Comparison of ENCODE assay signal across 12 cellular contexts in the genomic region with DNA sequence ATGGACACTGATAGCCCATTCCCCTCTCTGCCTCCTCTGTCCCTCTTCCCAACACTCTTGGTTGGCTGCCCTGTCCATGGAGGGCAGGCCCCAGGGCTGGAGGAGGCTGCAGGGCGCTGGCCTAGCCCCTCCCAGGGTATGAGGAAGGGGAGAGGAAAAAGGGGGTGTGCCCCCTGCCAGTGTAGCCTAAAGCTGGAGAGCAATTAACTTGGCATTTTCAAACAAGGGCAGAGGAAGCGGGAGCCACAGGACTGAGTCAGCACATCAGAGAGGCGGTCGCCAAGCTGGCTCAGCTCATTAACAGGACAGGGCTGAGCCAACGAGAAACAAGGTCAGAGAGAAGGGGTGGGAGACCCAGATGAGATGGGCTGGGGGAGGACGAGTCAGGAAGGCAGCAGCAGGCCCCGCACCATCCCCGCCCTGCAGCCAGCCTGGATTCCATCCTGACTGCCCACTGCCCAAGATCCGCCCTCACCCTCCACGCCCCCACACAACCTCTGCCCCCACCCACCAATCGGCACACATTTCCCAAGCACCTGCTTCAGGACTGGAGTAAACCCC.
DNase-seq lines count a peak whose midpoint lies in the region; ATAC-seq and TF ChIP-seq lines count a peak whose summit lies in the region.
"Had no signal": no experiment of that assay in that cellular context is flagged by ENCODE, and none has a peak within 500 bp of the region (broad histone marks: within the 10 kb centered on the region; RNA-seq: fewer than 3 reads in every experiment).

No MANE protein-coding gene starts in this region.

- peak; percentile 32 for DNase-seq in natural killer cell treated with Interleukin-12 subunit alpha and Interleukin-12 subunit beta and Interleukin-15 and Interleukin-18, amount 100 ng/mL, for 72 hours (ENCODE audit: low spot score)
- DNase-seq in natural killer cell = no peak
- DNase-seq in activated CD8-positive, alpha-beta memory T cell treated with anti-CD3 and anti-CD28 coated beads, Interleukin-2, amount 50 U/mL, for 48 hours = peak; percentile 35
- peak; percentile 8 for DNase-seq in iris pigment epithelial cell (ENCODE audit: low read depth)
- no peak for DNase-seq in SHP77 treated with DMSO at 0.1 percent for 48 hours (lab: John Stamatoyannopoulos, UW)
- no peak for DNase-seq in left lung
- DNase-seq in activated CD4-positive, CD25-positive, alpha-beta regulatory T cell (lab: John Stamatoyannopoulos, UW) = no peak
- DNase-seq: AML-193; central memory CD4-positive, alpha-beta T cell; NCI-H146 had no signal

- TF ChIP-seq CTCF in natural killer cell (IDR thresholded peaks at IDR 0.05) (no peak), left lung (IDR thresholded peaks at IDR 0.05) (no peak)

- H3K36me3 Mint-ChIP-seq in natural killer cell treated with Interleukin-12 subunit alpha and Interleukin-12 subunit beta and Interleukin-15 and Interleukin-18, amount 100 ng/mL, for 72 hours = no peaks in the 10 kb centered on the region
- H3K36me3 Mint-ChIP-seq in natural killer cell = no peaks in the 10 kb centered on the region

- no peaks in the 10 kb centered on the region for H3K36me3 ChIP-seq in left lung

- no peak overlapping the region for H3K27ac ChIP-seq in left lung

- intact Hi-C loops in natural killer cell (cut with micrococcal nuclease) (loop anchor here (10.0 kb wide), 1 partner anchor 1952 kb away; no protein-coding TSS in a partner anchor), left lung (cut with DNase I) (no loop called here)

- no peak overlapping the region for H3K4me3 Mint-ChIP-seq in natural killer cell treated with Interleukin-12 subunit alpha and Interleukin-12 subunit beta and Interleukin-15 and Interleukin-18, amount 100 ng/mL, for 72 hours
- H3K4me3 Mint-ChIP-seq in natural killer cell = no peak overlapping the region

- no peak overlapping the region for H3K4me3 ChIP-seq in left lung

- H3K27me3 Mint-ChIP-seq in natural killer cell treated with Interleukin-12 subunit alpha and Interleukin-12 subunit beta and Interleukin-15 and Interleukin-18, amount 100 ng/mL, for 72 hours = peaks cover 4 to 15% of the 10 kb centered on the region in 2 donors
- H3K27me3 Mint-ChIP-seq in natural killer cell (ENCODE audit: low read depth in 2 of 2) = peaks cover 0 to 6% of the 10 kb centered on the region in 2 donors

- no peaks in the 10 kb centered on the region for H3K9me3 Mint-ChIP-seq in natural killer cell treated with Interleukin-12 subunit alpha and Interleukin-12 subunit beta and Interleukin-15 and Interleukin-18, amount 100 ng/mL, for 72 hours
- H3K9me3 Mint-ChIP-seq in natural killer cell = no peaks in the 10 kb centered on the region
- H3K9me3 Mint-ChIP-seq: activated T-helper 2 cell treated with anti-CD3 and anti-CD28 coated beads, Interferon-gamma antibody, Interleukin-2, Interleukin-4, amounts not matched to agents 10 μg/mL and 5 μg/mL and 100 μg/mL, durations not matched to agents 14 hours and 24 hours and 36 hours had no signal

- H3K27me3 ChIP-seq in left lung = peaks cover 0 to 42% of the 10 kb centered on the region in 2 donors

- no peak for ATAC-seq in natural killer cell treated with Interleukin-12 subunit alpha and Interleukin-12 subunit beta and Interleukin-15 and Interleukin-18, amount 100 ng/mL, for 72 hours
- ATAC-seq in natural killer cell (no peak), GM18519 (IDR thresholded peaks at IDR 0.05; ENCODE audit: low FRiP score, unreplicated experiment) (no peak), left lung (no peak)

- H3K27ac Mint-ChIP-seq in natural killer cell treated with Interleukin-12 subunit alpha and Interleukin-12 subunit beta and Interleukin-15 and Interleukin-18, amount 100 ng/mL, for 72 hours = no peak overlapping the region
- H3K27ac Mint-ChIP-seq in natural killer cell = no peak overlapping the region
- H3K27ac Mint-ChIP-seq: activated T-helper 2 cell treated with anti-CD3 and anti-CD28 coated beads, Interferon-gamma antibody, Interleukin-2, Interleukin-4, amounts not matched to agents 10 μg/mL and 5 μg/mL and 100 μg/mL, durations not matched to agents 14 hours and 24 hours and 36 hours had no signal

- peaks cover 0 to 5% of the 10 kb centered on the region in 2 donors for H3K4me1 Mint-ChIP-seq in natural killer cell treated with Interleukin-12 subunit alpha and Interleukin-12 subunit beta and Interleukin-15 and Interleukin-18, amount 100 ng/mL, for 72 hours (ENCODE audit: low read depth in 2 of 2)
- H3K4me1 Mint-ChIP-seq in natural killer cell = peaks cover 0 to 5% of the 10 kb centered on the region in 2 donors

- no peaks in the 10 kb centered on the region for H3K4me1 ChIP-seq in left lung

- H3K9me3 ChIP-seq in left lung = no peaks in the 10 kb centered on the region

Comparison
In these comparisons a context has a peak if more than half of its experiments do, and no peak if none do; other contexts are left out.
1. DNase-seq: peak in natural killer cell treated with Interleukin-12 subunit alpha and Interleukin-12 subunit beta and Interleukin-15 and Interleukin-18, amount 100 ng/mL, for 72 hours (single experiment), activated CD8-positive, alpha-beta memory T cell treated with anti-CD3 and anti-CD28 coated beads, Interleukin-2, amount 50 U/mL, for 48 hours (single experiment) and iris pigment epithelial cell (single experiment); none in natural killer cell (single experiment), SHP77 treated with DMSO at 0.1 percent for 48 hours (single experiment), left lung (0 of 2) and activated CD4-positive, CD25-positive, alpha-beta regulatory T cell (0 of 4).